Comparison of ENCODE assay signal across 8 cellular contexts in the genomic region with DNA sequence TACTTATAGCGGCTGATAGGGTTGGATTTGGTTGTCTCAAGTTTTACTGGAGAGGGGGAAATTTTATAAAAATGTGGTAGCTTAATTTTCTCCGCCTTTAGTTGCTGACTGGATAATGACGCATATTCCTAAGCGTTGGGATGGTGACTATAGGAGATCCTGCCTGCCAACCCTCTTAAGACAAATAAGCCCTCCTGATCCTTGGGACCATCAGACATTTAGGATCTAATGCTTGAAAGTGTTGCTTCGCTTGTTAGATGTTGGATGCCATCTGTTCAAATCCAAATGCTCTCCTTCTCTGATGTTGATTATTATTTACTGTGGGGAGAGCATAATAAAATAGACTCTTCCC. TPM values are rescaled to one million over a fixed set of nuclear protein-coding genes. Genes with fewer than 3 reads are reported as not detected.
DNase-seq lines count a peak whose midpoint lies in the region; ATAC-seq and TF ChIP-seq lines count a peak whose summit lies in the region.

No MANE protein-coding gene starts in this region.

- no peak for TF ChIP-seq CTCF in CD14-positive monocyte (IDR thresholded peaks at IDR 0.05)
- no peak for TF ChIP-seq CTCF in MM.1S (IDR thresholded peaks at IDR 0.05; ENCODE audit: low read length)
- TF ChIP-seq CTCF in chondrocyte (IDR thresholded peaks at IDR 0.05): peak; percentile 1
- TF ChIP-seq CTCF in natural killer cell (IDR thresholded peaks at IDR 0.05): no peak

- H3K4me2 ChIP-seq in MM.1S (ENCODE audit: low read depth, low read length): peak overlapping the region; percentile 76

- ATAC-seq in natural killer cell (no peak), HG03039 (IDR thresholded peaks at IDR 0.05; ENCODE audit: unreplicated experiment) (no peak)

- H3K4me3 ChIP-seq in MM.1S (ENCODE audit: low read length): peak overlapping the region; percentile 79

- peaks cover 13 to 24% (median 19%) of the 10 kb centered on the region in 3 donors for H3K27me3 Mint-ChIP-seq in CD14-positive monocyte (ENCODE audit: low read depth in 3 of 3)
- H3K27me3 Mint-ChIP-seq in chondrocyte (ENCODE audit: low read depth): no peaks in the 10 kb centered on the region
- H3K27me3 Mint-ChIP-seq in natural killer cell (ENCODE audit: low read depth in 2 of 2): no peaks in the 10 kb centered on the region

- H3K27ac ChIP-seq in MM.1S (ENCODE audit: low read length): no peak overlapping the region

- peaks cover 9% of the 10 kb centered on the region; the same call in 1 of the 2 replicates for H3K4me1 ChIP-seq in MM.1S (ENCODE audit: low read length)

- H3K4me3 Mint-ChIP-seq in CD14-positive monocyte (peak overlapping the region; percentile 93 to 97), chondrocyte (ENCODE audit: unreplicated experiment) (peak overlapping the region; percentile 94), natural killer cell (peak overlapping the region; percentile 93)

- H3K4me1 Mint-ChIP-seq in CD14-positive monocyte: peaks cover 45% of the 10 kb centered on the region
- peaks cover 53% of the 10 kb centered on the region for H3K4me1 Mint-ChIP-seq in chondrocyte (ENCODE audit: low read depth)
- H3K4me1 Mint-ChIP-seq in natural killer cell: peaks cover 30 to 43% of the 10 kb centered on the region in 2 donors

- H3K36me3 Mint-ChIP-seq in CD14-positive monocyte (peaks cover 3 to 11% of the 10 kb centered on the region in 2 donors), chondrocyte (ENCODE audit: low read depth) (no peaks in the 10 kb centered on the region), natural killer cell (no peaks in the 10 kb centered on the region)

- peaks cover 59% of the 10 kb centered on the region for H3K79me2 ChIP-seq in MM.1S (ENCODE audit: low read length)

- no peaks in the 10 kb centered on the region for H3K9me3 ChIP-seq in MM.1S (replicated peaks; ENCODE audit: insufficient read depth, low read length)

- no peak overlapping the region; the same call in 1 of the 2 replicates for H3K9ac ChIP-seq in MM.1S (ENCODE audit: low read length)

- H3K27me3 ChIP-seq in MM.1S (replicated peaks; ENCODE audit: insufficient read depth, low read length): peaks cover 17% of the 10 kb centered on the region; the same call in 1 of the 2 replicates

- H3K9me3 Mint-ChIP-seq in CD14-positive monocyte (no peaks in the 10 kb centered on the region), chondrocyte (ENCODE audit: low read depth) (no peaks in the 10 kb centered on the region), natural killer cell (no peaks in the 10 kb centered on the region)

- intact Hi-C loops in CD14-positive monocyte (cut with micrococcal nuclease) (loop anchor here in 1 of 2 donors (10.0 kb wide), 1 partner anchor 70 kb away; no protein-coding TSS in a partner anchor), natural killer cell (cut with micrococcal nuclease) (no loop called here)

- H2AFZ ChIP-seq in MM.1S (ENCODE audit: low read length): no peak overlapping the region

- H3F3A ChIP-seq in MM.1S (ENCODE audit: insufficient read depth, low read length): peaks cover 7% of the 10 kb centered on the region; the same call in 1 of the 2 replicates

- H3K27ac Mint-ChIP-seq in CD14-positive monocyte: peak overlapping the region in 5 of 7 donors; percentile 21 to 75 (median 49)
- peak overlapping the region; percentile 88 for H3K27ac Mint-ChIP-seq in chondrocyte (ENCODE audit: unreplicated experiment)
- H3K27ac Mint-ChIP-seq in natural killer cell: peak overlapping the region; percentile 85 to 96

- H3K9me2 ChIP-seq in MM.1S (replicated peaks; ENCODE audit: insufficient read depth, low read length): no peaks in the 10 kb centered on the region

- no peak for DNase-seq in CD14-positive monocyte (ENCODE audit: low spot score)
- DNase-seq in MM.1S: no peak
- no peak for DNase-seq in chondrocyte (ENCODE audit: low spot score)
- no peak for DNase-seq in natural killer cell
- no peak for DNase-seq in stimulated activated CD4-positive, alpha-beta T cell treated with anti-CD3 and anti-CD28 coated beads, Interleukin-2, amount 100 ng/mL, for 24 hours
- no peak for DNase-seq in superior temporal gyrus (ENCODE audit: extremely low spot score)
- no peak for DNase-seq in NCI-H2029 (lab: John Stamatoyannopoulos, UW)

- no peaks in the 10 kb centered on the region for H3K36me3 ChIP-seq in MM.1S (replicated peaks; ENCODE audit: insufficient read depth, low read length)

- H4K20me1 ChIP-seq in MM.1S (ENCODE audit: insufficient read depth, low read length): no peaks in the 10 kb centered on the region

RNA-seq across cellular contexts. Expression of gene RAPGEF2, which starts 2.2 kb away (rescaled TPM):
- 1 to 10 TPM; 1.5 to 2.0 TPM for polyA plus RNA-seq in CD14-positive monocyte
- total RNA-seq in chondrocyte (31.0 to 40.1 TPM (median 37.3 TPM) in 3 replicates), natural killer cell (10 to 100 TPM; 21.9 to 55.6 (median 27.6) TPM)
